Comparison of ENCODE assay signal across 8 cellular contexts in genomic region chr19:54478677-54479266, GRCh38. TPM values are rescaled to one million over a fixed set of nuclear protein-coding genes. Genes with fewer than 3 reads are reported as not detected.
DNase-seq lines count a peak whose midpoint lies in the region; ATAC-seq and TF ChIP-seq lines count a peak whose summit lies in the region.

No MANE protein-coding gene starts in this region.

- peaks cover 0 to 2% (median 0%) of the 10 kb centered on the region in 4 donors for H3K4me1 ChIP-seq in sigmoid colon

- peaks cover 0 to 42% (median 2%) of the 10 kb centered on the region in 3 donors for H3K27me3 ChIP-seq in sigmoid colon

- no peaks in the 10 kb centered on the region for H3K9me3 ChIP-seq in sigmoid colon

- ATAC-seq in GM18520 (IDR thresholded peaks at IDR 0.05; ENCODE audit: unreplicated experiment), result no peak

- H3K27ac ChIP-seq in sigmoid colon, result no peak overlapping the region

- no peak for TF ChIP-seq POLR2A in sigmoid colon (IDR thresholded peaks at IDR 0.05)

- H3K36me3 ChIP-seq in sigmoid colon, result no peaks in the 10 kb centered on the region

- DNase-seq in SIG-M5 treated with dmso at 0.1 percent for 504 hours (lab: John Stamatoyannopoulos, UW; ENCODE audit: unreplicated experiment) (peak; percentile 41), SIG-M5 (lab: John Stamatoyannopoulos, UW) (no peak), SW480 (ENCODE audit: low spot score) (peak; percentile 59), foreskin fibroblast (peak in 1 of 2 donors; percentile 61), sigmoid colon (no peak)
- DNase-seq in stimulated activated CD4-positive, alpha-beta T cell treated with anti-CD3 and anti-CD28 coated beads, Interleukin-2, amount 100 ng/mL, for 48 hours, result no peak

- intact Hi-C loops in sigmoid colon (cut with DNase I), result no loop called here

- WGBS in sigmoid colon, 2 donors, result 20 to 22% methylated on average over 10 of the region's 10 CpGs

- no peak for TF ChIP-seq EP300 in sigmoid colon (IDR thresholded peaks at IDR 0.05)

- peak; percentile 74 for TF ChIP-seq CTCF in LNCAP (IDR thresholded peaks at IDR 0.05)
- peak; percentile 60 for TF ChIP-seq CTCF in foreskin fibroblast (IDR thresholded peaks at IDR 0.05; ENCODE audit: low read depth, low read length)
- peak in 3 of 4 experiments; percentile 25 to 35 (median 27) for TF ChIP-seq CTCF in sigmoid colon (IDR thresholded peaks at IDR 0.05)

- H3K4me3 ChIP-seq in foreskin fibroblast (ENCODE audit: low read depth in 1 of 2, low read length in 2 of 2) (no peak overlapping the region), sigmoid colon (no peak overlapping the region)

RNA-seq across cellular contexts. Expression of gene CDC42EP5, which starts 5.7 kb away (rescaled TPM):
- total RNA-seq in sigmoid colon, result 10 to 100 TPM; 12.1 to 16.6 (median 13.1) TPM
- polyA plus RNA-seq in sigmoid colon, result 100 to 1,000 TPM; 171 to 529 (median 348) TPM

RNA-seq across cellular contexts. Expression of gene LENG9, which starts 15.2 kb away (rescaled TPM):
- total RNA-seq in sigmoid colon, result 1 to 10 TPM; 2.5 to 7.8 (median 3.6) TPM
- polyA plus RNA-seq in sigmoid colon, result 10 to 100 TPM in 2 of 3 donors, 1 to 10 TPM in 1; 8.1 to 14.8 (median 13.2) TPM

RNA-seq across cellular contexts. Expression of gene LAIR2, which starts 23.9 kb away (rescaled TPM):
- not detected for total RNA-seq in sigmoid colon
- polyA plus RNA-seq in sigmoid colon, result 1 to 10 TPM in 1 of 3 donors, not detected in 2; 1.9 TPM

RNA-seq across cellular contexts. Expression of gene LENG8, which starts 29.8 kb away (rescaled TPM):
- total RNA-seq in sigmoid colon, result 100 to 1,000 TPM in 2 of 4 donors, 10 to 100 TPM in 2; 59.1 to 286 (median 107) TPM
- 100 to 1,000 TPM in 1 of 3 donors, 10 to 100 TPM in 2; 13.6 to 148 (median 18.0) TPM for polyA plus RNA-seq in sigmoid colon

Comparison
In these comparisons a context has a peak if more than half of its experiments do, and no peak if none do; other contexts are left out.
1. DNase-seq: peak in SIG-M5 treated with dmso at 0.1 percent for 504 hours (single experiment) and SW480 (single experiment); none in SIG-M5 (single experiment), sigmoid colon (single experiment) and stimulated activated CD4-positive, alpha-beta T cell treated with anti-CD3 and anti-CD28 coated beads, Interleukin-2, amount 100 ng/mL, for 48 hours (0 of 2).
2. Peak in every context shown above with its lines, with median percentiles within 50 percentile points of each other: CTCF ChIP-seq.